Comparison of ENCODE assay signal across 9 cellular contexts in the genomic region with DNA sequence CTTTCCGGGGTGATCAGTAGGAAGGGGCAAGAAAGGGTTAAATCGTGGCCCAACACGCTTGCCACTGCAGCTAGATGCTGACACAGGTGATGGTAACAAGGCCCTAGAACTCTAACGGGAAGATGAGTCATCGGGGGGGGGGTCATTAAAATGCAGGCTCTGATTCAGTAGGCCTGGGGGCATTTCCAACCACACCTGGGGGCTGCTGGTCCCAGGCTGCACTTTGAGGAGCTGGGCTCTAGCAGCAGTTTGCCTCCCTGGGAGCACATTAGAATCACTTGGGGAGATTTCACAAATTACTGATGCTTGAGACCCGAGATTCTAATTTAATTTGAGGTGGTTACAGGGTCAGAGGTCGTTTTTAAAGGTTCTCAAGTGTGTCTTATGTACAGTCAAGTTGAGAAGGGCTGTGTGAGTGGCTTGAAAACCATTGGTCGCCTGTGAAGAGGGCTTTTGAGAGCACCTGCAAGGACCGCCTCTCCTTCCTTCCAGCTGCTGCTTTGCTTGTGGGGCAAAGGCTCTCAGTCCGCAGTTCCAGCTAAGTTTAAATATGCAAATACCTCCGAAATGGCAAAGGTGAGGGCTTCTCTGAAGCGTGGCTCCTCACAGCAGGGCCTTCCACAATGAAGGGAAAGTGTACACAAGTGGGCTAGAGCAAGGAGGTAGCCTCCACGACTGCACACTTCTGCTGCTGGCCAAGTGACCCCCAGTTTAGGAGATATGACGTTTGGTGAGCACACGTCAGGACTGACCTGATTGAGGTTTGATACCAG.
A peak's percentile ranks its signal among the peaks of the same experiment; 100 is the strongest.
DNase-seq lines count a peak whose midpoint lies in the region; ATAC-seq lines count a peak whose summit lies in the region.
"Had no signal": no experiment of that assay in that cellular context is flagged by ENCODE, and none has a peak within 500 bp of the region (broad histone marks: within the 10 kb centered on the region; RNA-seq: fewer than 3 reads in every experiment).

No MANE protein-coding gene starts in this region.

- no peak overlapping the region for H3K27ac Mint-ChIP-seq in activated CD4-positive, alpha-beta T cell treated with anti-CD3 and anti-CD28 coated beads, Interleukin-2, amount 10 ng/mL, durations not matched to agents 24 days and 14 days

- H3K4me1 Mint-ChIP-seq in activated CD4-positive, alpha-beta T cell treated with anti-CD3 and anti-CD28 coated beads, Interleukin-2, amount 10 ng/mL, durations not matched to agents 24 days and 14 days, result no peaks in the 10 kb centered on the region

- no peak for DNase-seq in T-helper 9 cell
- DNase-seq in activated CD4-positive, alpha-beta T cell treated with anti-CD3 and anti-CD28 coated beads, Interleukin-2, amount 10 ng/mL, durations not matched to agents 24 days and 14 days, result no peak
- DNase-seq in NCI-H524 (lab: John Stamatoyannopoulos, UW), result no peak
- DNase-seq in NCI-H82 (lab: John Stamatoyannopoulos, UW), result no peak
- DNase-seq: activated CD4-positive, alpha-beta T cell treated with anti-CD3 and anti-CD28 coated beads for 1 hour had no signal

- ATAC-seq in GM18498 (IDR thresholded peaks at IDR 0.05; ENCODE audit: unreplicated experiment) (peak; percentile 90), GM21576 (IDR thresholded peaks at IDR 0.05; ENCODE audit: unreplicated experiment) (peak; percentile 78), HG03558 (IDR thresholded peaks at IDR 0.05; ENCODE audit: extremely low read depth, unreplicated experiment) (peak; percentile 71), esophagus mucosa (peak; percentile 45)

- peaks cover 4% of the 10 kb centered on the region for H3K27me3 Mint-ChIP-seq in activated CD4-positive, alpha-beta T cell treated with anti-CD3 and anti-CD28 coated beads, Interleukin-2, amount 10 ng/mL, durations not matched to agents 24 days and 14 days

- no peak overlapping the region for H3K4me3 Mint-ChIP-seq in activated CD4-positive, alpha-beta T cell treated with anti-CD3 and anti-CD28 coated beads, Interleukin-2, amount 10 ng/mL, durations not matched to agents 24 days and 14 days

- H3K36me3 Mint-ChIP-seq in activated CD4-positive, alpha-beta T cell treated with anti-CD3 and anti-CD28 coated beads, Interleukin-2, amount 10 ng/mL, durations not matched to agents 24 days and 14 days (ENCODE audit: low read depth), result no peaks in the 10 kb centered on the region

- intact Hi-C loops in activated CD4-positive, alpha-beta T cell treated with anti-CD3 and anti-CD28 coated beads, Interleukin-2, amount 10 ng/mL, durations not matched to agents 24 days and 14 days (cut with micrococcal nuclease), result no loop called here

- no peaks in the 10 kb centered on the region for H3K9me3 Mint-ChIP-seq in activated CD4-positive, alpha-beta T cell treated with anti-CD3 and anti-CD28 coated beads, Interleukin-2, amount 10 ng/mL, durations not matched to agents 24 days and 14 days
